8 cellular contexts compared by ENCODE assay signal in the genomic region with DNA sequence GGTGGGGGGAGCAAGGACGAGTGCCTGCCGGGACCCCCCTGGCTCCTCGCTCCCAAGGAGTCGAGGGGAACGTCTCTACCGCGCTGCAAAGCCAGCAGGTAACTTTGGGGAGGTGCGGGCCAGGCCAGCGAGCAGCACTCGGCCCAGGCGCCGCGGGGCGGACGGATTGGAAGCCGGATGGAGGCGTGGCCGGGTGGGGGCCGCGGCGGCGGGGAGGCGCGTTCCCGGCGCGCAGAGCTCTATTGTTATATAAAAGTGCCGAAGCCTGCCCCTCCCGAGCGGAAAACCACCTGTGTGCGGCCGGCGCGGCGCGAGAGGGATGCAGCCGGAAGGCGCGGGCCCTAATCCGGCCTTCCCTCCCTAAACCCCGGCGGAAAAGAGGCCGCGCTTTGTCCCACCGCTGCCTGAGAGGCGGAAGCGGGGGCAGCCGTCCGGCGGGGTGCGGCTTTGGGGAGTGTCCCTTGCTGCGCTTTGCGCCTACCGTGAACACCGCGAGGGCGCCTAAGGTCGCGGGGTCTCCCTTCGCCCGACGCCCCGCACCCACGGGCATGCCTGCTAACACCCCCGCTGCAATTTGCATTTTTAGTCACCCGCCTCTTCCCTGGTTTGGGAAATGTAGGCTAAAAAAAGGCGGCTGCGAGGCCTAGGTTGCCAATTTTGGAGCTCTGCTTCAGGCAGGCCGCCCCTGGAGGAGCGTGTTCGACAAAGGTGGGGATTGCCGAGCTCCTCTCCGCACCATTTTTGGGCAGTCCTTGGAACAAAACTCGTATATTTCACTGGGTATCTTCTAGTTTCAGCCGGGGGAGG. TPM values are rescaled to one million over a fixed set of nuclear protein-coding genes. Genes with fewer than 3 reads are reported as not detected.
DNase-seq lines count a peak whose midpoint lies in the region; ATAC-seq and TF ChIP-seq lines count a peak whose summit lies in the region.

No MANE protein-coding gene starts in this region.

- H3K36me3 ChIP-seq in OCI-LY7 (ENCODE audit: insufficient read depth, low read length) (no peaks in the 10 kb centered on the region), neural cell (ENCODE audit: insufficient read depth, low read length) (no peaks in the 10 kb centered on the region), suprapubic skin (peaks cover 3% of the 10 kb centered on the region)

- H2AFZ ChIP-seq in OCI-LY7 (ENCODE audit: low read length) (peak overlapping the region; percentile 30; the same call in 1 of the 2 replicates), neural cell (ENCODE audit: low read depth, low read length) (peak overlapping the region; percentile 54)

- DNase-seq in DMS 273 (lab: John Stamatoyannopoulos, UW; ENCODE audit: unreplicated experiment): peak; percentile 76
- DNase-seq in DMS 273 treated with DMSO at 0.1 percent for 48 hours (lab: John Stamatoyannopoulos, UW): no peak
- peak; percentile 48 for DNase-seq in OCI-LY7 (ENCODE audit: low spot score)
- peak; percentile 52 for DNase-seq in activated T-helper 9 cell treated with anti-CD3 and anti-CD28 coated beads, Interleukin-2, amount 50 U/mL, for 16 hours (ENCODE audit: low read depth)
- peak; percentile 56 for DNase-seq in fibroblast of the aortic adventitia (ENCODE audit: low read depth)
- peak; percentile 88 to 92 for DNase-seq in suprapubic skin (ENCODE audit: low spot score in 2 of 2)

- ATAC-seq in HG03378 (IDR thresholded peaks at IDR 0.05; ENCODE audit: unreplicated experiment): peak; percentile 33

- H3K27ac ChIP-seq in OCI-LY7 (ENCODE audit: low read depth, low read length, poor library complexity, severe bottlenecking): no peak overlapping the region
- H3K27ac ChIP-seq in neural cell (ENCODE audit: low read length): peak overlapping the region; percentile 95
- peak overlapping the region; percentile 99 for H3K27ac ChIP-seq in suprapubic skin

- peaks cover 5% of the 10 kb centered on the region for H3F3A ChIP-seq in neural cell (ENCODE audit: insufficient read depth, low read length, poor library complexity, severe bottlenecking)

- H3K9me2 ChIP-seq in OCI-LY7 (ENCODE audit: insufficient read depth, low read length) (no peaks in the 10 kb centered on the region), neural cell (ENCODE audit: insufficient read depth, low read length) (no peaks in the 10 kb centered on the region)

- H3K9me3 ChIP-seq in OCI-LY7 (ENCODE audit: low read length): no peaks in the 10 kb centered on the region
- H3K9me3 ChIP-seq in neural cell (ENCODE audit: low read length): no peaks in the 10 kb centered on the region
- H3K9me3 ChIP-seq in suprapubic skin: no peaks in the 10 kb centered on the region

- TF ChIP-seq EP300 in neural cell (conservative IDR thresholded peaks at IDR 0.05; ENCODE audit: poor library complexity, severe bottlenecking) (no peak), suprapubic skin (IDR thresholded peaks at IDR 0.05) (no peak)

- TF ChIP-seq CTCF in OCI-LY7 (conservative IDR thresholded peaks at IDR 0.05; ENCODE audit: low read length) (no peak), fibroblast of the aortic adventitia (IDR thresholded peaks at IDR 0.05; ENCODE audit: insufficient read depth, low read length) (no peak), neural cell (IDR thresholded peaks at IDR 0.05; ENCODE audit: poor library complexity, severe bottlenecking) (no peak), suprapubic skin (IDR thresholded peaks at IDR 0.05) (no peak)

- CTCF ChIA-PET in OCI-LY7 (lab: Charles Lee; ENCODE audit: unreplicated experiment): no interaction called here

- TF ChIP-seq POLR2A in suprapubic skin (IDR thresholded peaks at IDR 0.05): no peak

- TF ChIP-seq RAD21 in neural cell (conservative IDR thresholded peaks at IDR 0.05): no peak

- no peaks in the 10 kb centered on the region for H3K79me2 ChIP-seq in OCI-LY7 (ENCODE audit: insufficient read depth, low read depth, low read length)
- H3K79me2 ChIP-seq in neural cell (replicated peaks; ENCODE audit: insufficient read depth, low read length): peaks cover 44% of the 10 kb centered on the region

- no TSS peak for BruUV-seq in OCI-LY7 (replicated peaks; lab: Mats Ljungman, UMichigan)

- 2% methylated on average over 21 of the region's 75 CpGs for WGBS in suprapubic skin

- H3K4me2 ChIP-seq in OCI-LY7 (ENCODE audit: low read length) (peak overlapping the region; percentile 80), neural cell (ENCODE audit: low read length) (peak overlapping the region; percentile 71)

- POLR2A ChIA-PET in OCI-LY7 (lab: Charles Lee): interaction anchor here (0.7 to 1.0 kb wide), 4 partner anchors 11 to 38 kb away, joined by 3 to 4 read pairs (median 3); no protein-coding TSS in a partner anchor

- H3K4me1 ChIP-seq in OCI-LY7 (ENCODE audit: insufficient read depth, low read length, poor library complexity, severe bottlenecking) (peaks cover 61% of the 10 kb centered on the region), suprapubic skin (peaks cover 60% of the 10 kb centered on the region)

- H3K4me3 ChIP-seq in OCI-LY7 (ENCODE audit: low read depth, low read length, poor library complexity, severe bottlenecking): peak overlapping the region; percentile 64
- H3K4me3 ChIP-seq in fibroblast of the aortic adventitia (ENCODE audit: low read depth, low read length): peak overlapping the region; percentile 91
- peak overlapping the region; percentile 89 for H3K4me3 ChIP-seq in neural cell (ENCODE audit: low read length)
- H3K4me3 ChIP-seq in suprapubic skin: peak overlapping the region; percentile 94

- intact Hi-C loops in OCI-LY7 (cut with micrococcal nuclease; ENCODE audit: unreplicated experiment): loop anchor here (2.0 kb wide), 1 partner anchor 355 kb away; the partner anchor contains the start of gene ATP2B1

- H3K27me3 ChIP-seq in neural cell (ENCODE audit: insufficient read depth, low read depth, low read length) (peaks cover 15% of the 10 kb centered on the region), suprapubic skin (no peaks in the 10 kb centered on the region)

- H4K20me1 ChIP-seq in OCI-LY7 (ENCODE audit: insufficient read depth, low read length) (no peaks in the 10 kb centered on the region), neural cell (ENCODE audit: insufficient read depth) (no peaks in the 10 kb centered on the region)

- peak overlapping the region; percentile 87 for H3K9ac ChIP-seq in neural cell (ENCODE audit: low read length)

TF ChIP-seq in neural cell, 6 proteins besides CTCF, POLR2A, EP300 and RAD21:
- TF ChIP-seq TAF1 (IDR thresholded peaks at IDR 0.05; ENCODE audit: low read depth) (no peak), REST (IDR thresholded peaks at IDR 0.05; ENCODE audit: borderline replicate concordance) (peak; percentile 10)

RNA-seq across cellular contexts. Expression of gene DUSP6, which starts 1.7 kb away (rescaled TPM):
- total RNA-seq in OCI-LY7 (2014; rRNA removed; shearing (Covaris generic)): 0.47 and 1.9 TPM in 2 replicates
- 1.3 and 2.2 TPM in 2 replicates for total RNA-seq in OCI-LY7 (2022)
- 17.1 and 33.9 TPM in 2 replicates for total RNA-seq in fibroblast of the aortic adventitia (ENCODE audit: low replicate concordance)
- polyA plus RNA-seq in neural cell: 40.1 and 44.3 TPM in 2 replicates
- polyA minus RNA-seq in neural cell: 50.8 and 62.1 TPM in 2 replicates
- 10 to 100 TPM; 50.8 to 69.2 (median 59.7) TPM for total RNA-seq in suprapubic skin
